8 cellular contexts compared by ENCODE assay signal in the genomic region with DNA sequence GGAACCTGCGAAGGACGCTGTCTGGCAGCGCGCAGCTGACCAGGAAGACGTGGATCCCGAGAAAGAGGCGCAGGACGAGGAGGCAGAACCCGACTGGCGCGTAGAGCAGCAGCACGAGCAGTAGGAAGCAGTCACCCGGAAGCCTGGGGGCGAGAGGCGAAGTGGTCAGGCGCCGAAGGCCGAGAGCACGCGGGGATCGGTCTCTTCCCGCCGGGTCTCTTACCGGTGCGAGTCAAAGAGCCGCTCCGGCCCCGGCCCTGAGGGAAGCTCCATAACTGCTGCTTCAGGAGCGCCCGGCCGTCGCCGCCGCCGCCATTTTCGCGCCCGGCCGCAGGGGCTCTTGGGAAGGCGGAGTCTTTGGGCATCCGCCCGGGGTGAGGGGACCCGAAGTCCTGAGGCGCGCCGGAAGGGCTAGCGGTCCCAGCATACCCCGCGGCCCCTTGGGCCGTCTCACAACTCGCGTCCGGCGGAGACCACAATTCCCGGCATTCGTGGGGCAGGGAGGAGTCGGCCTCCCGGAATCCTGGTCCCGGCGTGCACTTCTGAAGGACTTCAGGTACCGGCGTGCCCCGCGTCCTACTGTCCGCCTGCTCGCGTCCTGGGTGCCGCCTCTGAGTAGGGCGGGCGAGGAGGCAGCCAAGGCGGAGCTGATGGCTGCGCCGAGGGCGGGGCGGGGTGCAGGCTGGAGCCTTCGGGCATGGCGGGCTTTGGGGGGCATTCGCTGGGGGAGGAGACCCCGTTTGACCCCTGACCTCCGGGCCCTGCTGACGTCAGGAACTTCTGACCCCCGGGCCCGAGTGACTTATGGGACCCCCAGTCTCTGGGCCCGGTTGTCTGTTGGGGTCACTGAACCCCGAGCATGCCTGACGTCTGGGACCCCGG. TPM values are rescaled to one million over a fixed set of nuclear protein-coding genes. Genes with fewer than 3 reads are reported as not detected.
DNase-seq lines count a peak whose midpoint lies in the region; ATAC-seq and TF ChIP-seq lines count a peak whose summit lies in the region.

A gene with protein sequence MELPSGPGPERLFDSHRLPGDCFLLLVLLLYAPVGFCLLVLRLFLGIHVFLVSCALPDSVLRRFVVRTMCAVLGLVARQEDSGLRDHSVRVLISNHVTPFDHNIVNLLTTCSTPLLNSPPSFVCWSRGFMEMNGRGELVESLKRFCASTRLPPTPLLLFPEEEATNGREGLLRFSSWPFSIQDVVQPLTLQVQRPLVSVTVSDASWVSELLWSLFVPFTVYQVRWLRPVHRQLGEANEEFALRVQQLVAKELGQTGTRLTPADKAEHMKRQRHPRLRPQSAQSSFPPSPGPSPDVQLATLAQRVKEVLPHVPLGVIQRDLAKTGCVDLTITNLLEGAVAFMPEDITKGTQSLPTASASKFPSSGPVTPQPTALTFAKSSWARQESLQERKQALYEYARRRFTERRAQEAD (minus strand): TSS at position 350 of the 882 bp plus-strand sequence. CDS start 77 bp downstream, at position 273.
HTRA2 (plus strand) TSS at position 577 of the 882 bp plus-strand sequence; CDS start at position 651, 74 bp downstream.

- peak within 1 kb of the TSS; percentile 97 for H3K27ac Mint-ChIP-seq in activated CD4-positive, alpha-beta T cell treated with anti-CD3 and anti-CD28 coated beads, Interleukin-2, amount 10 ng/mL, durations not matched to agents 7 days and 5 days

- POLR2A ChIA-PET in BJ (lab: Charles Lee), result interaction anchor here (0.5 to 1.0 kb wide), 5 partner anchors 26 to 73 kb away, joined by 3 to 4 read pairs (median 4); no protein-coding TSS in a partner anchor
- POLR2A ChIA-PET in activated CD4-positive, alpha-beta T cell treated with anti-CD3 and anti-CD28 coated beads, Interleukin-2, amount 10 ng/mL, durations not matched to agents 7 days and 5 days (lab: Charles Lee), result interaction anchor here (0.6 to 0.8 kb wide), 3 partner anchors 44 to 139 kb away, joined by 3 to 5 read pairs (median 3); partner anchors contain the start of gene INO80B

- H3K27me3 Mint-ChIP-seq in activated CD4-positive, alpha-beta T cell treated with anti-CD3 and anti-CD28 coated beads, Interleukin-2, amount 10 ng/mL, durations not matched to agents 7 days and 5 days, result no peaks in the 10 kb centered on the region

- H3K9me3 Mint-ChIP-seq in activated CD4-positive, alpha-beta T cell treated with anti-CD3 and anti-CD28 coated beads, Interleukin-2, amount 10 ng/mL, durations not matched to agents 7 days and 5 days, result peaks cover 5% of the 10 kb centered on the region

- peak within 1 kb of the TSS; percentile 98 for H3K4me3 Mint-ChIP-seq in activated CD4-positive, alpha-beta T cell treated with anti-CD3 and anti-CD28 coated beads, Interleukin-2, amount 10 ng/mL, durations not matched to agents 7 days and 5 days

- H3K36me3 ChIP-seq in BJ (ENCODE audit: control insufficient read depth, insufficient read depth, low read length), result peaks cover 24% of the 10 kb centered on the region

- peaks cover 57% of the 10 kb centered on the region for H3K4me1 Mint-ChIP-seq in activated CD4-positive, alpha-beta T cell treated with anti-CD3 and anti-CD28 coated beads, Interleukin-2, amount 10 ng/mL, durations not matched to agents 7 days and 5 days

- CTCF ChIA-PET in BJ (lab: Yijun Ruan, JAX), result interaction anchor here (1.0 to 3.1 kb wide), 5 partner anchors 21 to 60 kb away, joined by 3 to 8 read pairs (median 4); no protein-coding TSS in a partner anchor
- CTCF ChIA-PET in activated CD4-positive, alpha-beta T cell treated with anti-CD3 and anti-CD28 coated beads, Interleukin-2, amount 10 ng/mL, durations not matched to agents 7 days and 5 days (lab: Charles Lee), result interaction anchor here (0.5 to 3.6 kb wide), 23 partner anchors 9 to 280 kb away, joined by 3 to 16 read pairs (median 3); partner anchors contain the start of genes CCDC142, TTC31 and WBP1

- TF ChIP-seq CTCF in BJ (IDR thresholded peaks at IDR 0.05; ENCODE audit: insufficient read depth, low read depth, low read length), result no peak

- ATAC-seq in GM19324 (IDR thresholded peaks at IDR 0.05; ENCODE audit: low FRiP score, unreplicated experiment) (peak; percentile 90), HG03469 (IDR thresholded peaks at IDR 0.05; ENCODE audit: unreplicated experiment) (peak; percentile 75)

- H3K27me3 ChIP-seq in BJ (ENCODE audit: control insufficient read depth, insufficient read depth, low read length), result no peaks in the 10 kb centered on the region

- DNase-seq in BJ (ENCODE audit: low read depth), result peak; percentile 97
- peak; percentile 97 for DNase-seq in NCI-H69 (lab: John Stamatoyannopoulos, UW)
- peak; percentile 92 for DNase-seq in activated CD4-positive, alpha-beta T cell treated with anti-CD3 and anti-CD28 coated beads, Interleukin-2, amount 10 ng/mL, durations not matched to agents 7 days and 5 days
- DNase-seq in cortex of kidney (lab: John Stamatoyannopoulos, UW), result peak; percentile 36
- DNase-seq in left kidney (ENCODE audit: low read depth, low spot score), result peak; percentile 100
- peak; percentile 92 to 95 for DNase-seq in stimulated activated CD4-positive, alpha-beta T cell treated with anti-CD3 and anti-CD28 coated beads, Interleukin-2, amount 100 ng/mL, for 24 hours

- peak within 1 kb of the TSS; percentile 87 for H3K4me3 ChIP-seq in BJ (ENCODE audit: low read depth, low read length)

- H3K36me3 Mint-ChIP-seq in activated CD4-positive, alpha-beta T cell treated with anti-CD3 and anti-CD28 coated beads, Interleukin-2, amount 10 ng/mL, durations not matched to agents 7 days and 5 days (ENCODE audit: low read depth), result peaks cover 47% of the 10 kb centered on the region

RNA-seq across cellular contexts. Expression of the first gene that starts in this region (rescaled TPM):
- polyA plus RNA-seq in BJ (2011; rRNA removed), result 79.5 and 104 TPM in 2 replicates
- 57.6 and 71.8 TPM in 2 replicates for polyA minus RNA-seq in BJ (2011; rRNA and poly(A)+ RNA removed)
- 100 to 1,000 TPM; 116 to 136 TPM for total RNA-seq in activated CD4-positive, alpha-beta T cell treated with anti-CD3 and anti-CD28 coated beads, Interleukin-2, amount 10 ng/mL, durations not matched to agents 7 days and 5 days

RNA-seq across cellular contexts. Expression of gene HTRA2, which starts in this region (rescaled TPM):
- polyA plus RNA-seq in BJ (2011; rRNA removed), result 26.0 and 36.1 TPM in 2 replicates
- polyA minus RNA-seq in BJ (2011; rRNA and poly(A)+ RNA removed), result 19.0 and 32.7 TPM in 2 replicates
- 10 to 100 TPM; 41.6 to 45.8 TPM for total RNA-seq in activated CD4-positive, alpha-beta T cell treated with anti-CD3 and anti-CD28 coated beads, Interleukin-2, amount 10 ng/mL, durations not matched to agents 7 days and 5 days

Comparison
In these comparisons a context has a peak if more than half of its experiments do, and no peak if none do; other contexts are left out.
1. Peak in every context shown above with its lines: DNase-seq, ATAC-seq and H3K4me3 ChIP-seq.
2. DNase-seq: peak in every context shown above with its lines; median percentile 100 in left kidney; 97 in BJ; 97 in NCI-H69; 94 in stimulated activated CD4-positive, alpha-beta T cell treated with anti-CD3 and anti-CD28 coated beads, Interleukin-2, amount 100 ng/mL, for 24 hours; 92 in activated CD4-positive, alpha-beta T cell treated with anti-CD3 and anti-CD28 coated beads, Interleukin-2, amount 10 ng/mL, durations not matched to agents 7 days and 5 days; 36 in cortex of kidney.